ENCODE assay signal across 15 cellular contexts in the genomic region with DNA sequence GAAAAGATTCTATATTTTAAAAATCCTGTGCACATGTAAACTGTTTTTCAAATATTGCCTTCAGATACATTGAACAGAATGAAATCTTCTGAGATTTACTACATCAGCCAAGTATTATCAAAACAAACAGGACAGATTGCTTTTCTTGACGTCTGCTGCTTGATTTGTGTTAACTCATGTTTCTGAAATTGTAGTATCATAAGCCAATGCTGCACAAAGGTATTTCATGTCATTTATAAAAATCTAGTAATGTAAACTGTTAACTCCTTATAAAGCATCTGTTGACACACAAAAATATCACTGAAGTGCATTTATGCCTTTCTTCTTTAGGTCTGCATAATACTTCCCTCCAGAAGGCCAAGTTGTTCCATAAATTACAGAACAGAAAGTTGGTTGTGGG.
"Had no signal": no experiment of that assay in that cellular context is flagged by ENCODE, and none has a peak within 500 bp of the region (broad histone marks: within the 10 kb centered on the region; RNA-seq: fewer than 3 reads in every experiment).

No MANE protein-coding gene starts in this region.

- H3K27ac Mint-ChIP-seq: mesothelial cell of epicardium, naive B cell had no signal

- H3K9me3 Mint-ChIP-seq: central memory CD8-positive, alpha-beta T cell; mesothelial cell of epicardium; naive B cell had no signal

- H3K27ac ChIP-seq: body of pancreas, testis had no signal

- H3K4me3 ChIP-seq: body of pancreas, testis had no signal

- ATAC-seq: body of pancreas, sciatic nerve had no signal

- H3K9me3 ChIP-seq: body of pancreas, testis had no signal

- H3K4me1 ChIP-seq: body of pancreas had no signal

- H3K4me1 Mint-ChIP-seq: central memory CD8-positive, alpha-beta T cell had no signal

- H3K36me3 Mint-ChIP-seq: mesothelial cell of epicardium, naive B cell had no signal

- H3K4me3 Mint-ChIP-seq: central memory CD8-positive, alpha-beta T cell; mesothelial cell of epicardium; naive B cell had no signal

- H3K27me3 ChIP-seq: body of pancreas, testis had no signal

- DNase-seq: activated CD4-positive, CD25-positive, alpha-beta regulatory T cell; activated naive CD4-positive, alpha-beta T cell treated with anti-CD3 and anti-CD28 coated beads, Interleukin-2, amount 50 U/mL, for 16 hours; activated T-cell treated with anti-CD3 and anti-CD28 coated beads, Interleukin-2, amount 50 U/mL, for 1 hour; body of pancreas; foreskin melanocyte; kidney; naive B cell; posterior cingulate gyrus; stimulated activated CD4-positive, alpha-beta T cell treated with anti-CD3 and anti-CD28 coated beads, Interleukin-2, amount 100 ng/mL, for 24 hours; stimulated activated naive CD4-positive, alpha-beta T cell; T-helper 2 cell; testis had no signal
